Comparison of ENCODE assay signal across 10 cellular contexts in the genomic region with DNA sequence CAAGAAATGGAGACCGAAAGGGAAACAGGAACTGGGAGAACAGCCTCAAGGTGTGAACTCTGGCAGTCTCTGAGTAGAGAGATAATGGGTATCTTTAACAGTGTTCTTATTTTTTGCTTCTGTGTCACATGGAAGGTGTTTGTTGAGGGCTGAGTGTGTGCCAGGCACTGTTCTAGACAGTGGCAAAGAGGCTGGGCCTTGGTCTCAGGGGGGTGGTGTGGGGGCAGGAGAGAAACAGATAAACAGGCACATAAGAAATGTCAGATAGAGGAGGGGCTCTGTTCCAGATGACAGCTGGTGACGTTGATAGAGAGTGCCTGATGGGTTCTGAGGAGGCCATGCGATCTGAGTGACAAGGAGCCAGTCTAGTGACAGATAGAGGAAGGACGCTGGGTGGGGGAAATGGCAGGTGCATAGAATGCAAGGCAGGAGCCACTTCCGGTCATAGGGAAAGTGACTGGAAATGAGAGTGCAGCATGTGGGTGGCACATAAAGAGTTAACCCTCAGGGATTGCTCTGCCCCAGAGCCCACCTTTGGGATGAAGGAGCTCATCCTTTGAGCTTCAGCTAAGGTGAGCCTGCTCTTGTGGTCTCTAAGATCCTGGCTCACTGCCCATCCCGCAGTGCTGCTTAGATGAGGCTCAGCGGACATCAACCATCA. TPM values are rescaled to one million over a fixed set of nuclear protein-coding genes. Genes with fewer than 3 reads are reported as not detected.
A peak's percentile ranks its signal among the peaks of the same experiment; 100 is the strongest.
DNase-seq lines count a peak whose midpoint lies in the region; ATAC-seq, FAIRE-seq and TF ChIP-seq lines count a peak whose summit lies in the region.
"Had no signal": no experiment of that assay in that cellular context is flagged by ENCODE, and none has a peak within 500 bp of the region (broad histone marks: within the 10 kb centered on the region; RNA-seq: fewer than 3 reads in every experiment).

No MANE protein-coding gene starts in this region.

- ATAC-seq in HG02885 (IDR thresholded peaks at IDR 0.05; ENCODE audit: poor library complexity, unreplicated experiment): peak; percentile 72
- ATAC-seq in aorta (ENCODE audit: low FRiP score): no peak
- ATAC-seq: stimulated activated effector memory CD8-positive, alpha-beta T cell treated with anti-CD3 and anti-CD28 coated beads, Interleukin-12 subunit alpha, Interleukin-12 subunit beta, amount 100 ng/mL, for 72 hours had no signal

- DNase-seq in GM19239 (ENCODE audit: insufficient read length, low spot score) (peak; percentile 53), prostate gland (ENCODE audit: low spot score) (no peak), NCI-H345 (lab: John Stamatoyannopoulos, UW) (no peak), aorta (no peak), NCI-H748 treated with DMSO at 0.1 percent for 48 hours (lab: John Stamatoyannopoulos, UW) (no peak), NCI-H774 (lab: John Stamatoyannopoulos, UW) (no peak)

- H3K27me3 ChIP-seq in prostate gland (replicated peaks; ENCODE audit: insufficient read depth) (no peaks in the 10 kb centered on the region), aorta (ENCODE audit: control insufficient read depth in 1 of 2, insufficient read depth in 2 of 2, low read length in 1 of 2) (no peaks in the 10 kb centered on the region)

- peaks cover 31% of the 10 kb centered on the region for H3K4me1 ChIP-seq in prostate gland (replicated peaks)
- H3K4me1 ChIP-seq in aorta (ENCODE audit: control insufficient read depth in 1 of 2, insufficient read depth in 2 of 2, low read length in 2 of 2): peaks cover 2 to 3% of the 10 kb centered on the region in 2 donors

- WGBS in prostate gland: 70% methylated on average over 7 of the region's 7 CpGs
- WGBS in aorta, 2 donors: 73 to 74% methylated on average over 7 of the region's 7 CpGs

- H3K36me3 ChIP-seq in prostate gland (no peaks in the 10 kb centered on the region), aorta (ENCODE audit: control insufficient read depth in 1 of 2, insufficient read depth in 2 of 2, low read length in 1 of 2) (no peaks in the 10 kb centered on the region)

- FAIRE-seq in GM19239 (lab: Jason Lieb, UNC): peak; percentile 96
- FAIRE-seq: HepG2 had no signal

- H3K4me3 ChIP-seq in prostate gland: no peak overlapping the region
- no peak overlapping the region for H3K4me3 ChIP-seq in aorta (ENCODE audit: low read length in 2 of 2)

- H3K27ac ChIP-seq in angular gyrus (ENCODE audit: low read depth, low read length): peak overlapping the region; percentile 71
- peak overlapping the region; percentile 37 to 85 for H3K27ac ChIP-seq in prostate gland
- no peak overlapping the region for H3K27ac ChIP-seq in aorta (ENCODE audit: low read depth in 1 of 2, low read length in 2 of 2)

- TF ChIP-seq POLR2A in prostate gland (IDR thresholded peaks at IDR 0.05): no peak

- no peaks in the 10 kb centered on the region for H3K9me3 ChIP-seq in prostate gland
- H3K9me3 ChIP-seq in aorta (ENCODE audit: control insufficient read depth, low read length): no peaks in the 10 kb centered on the region

- intact Hi-C loops in prostate gland (cut with DNase I) (no loop called here), aorta (cut with DNase I) (no loop called here)

- no peak for TF ChIP-seq CTCF in prostate gland (IDR thresholded peaks at IDR 0.05)

RNA-seq across cellular contexts. Expression of a gene that starts 33.9 kb away (rescaled TPM):
- total RNA-seq in prostate gland (10 to 100 TPM; 28.8 to 67.7 TPM), aorta (10 to 100 TPM; 56.1 to 67.7 TPM)
- 10 to 100 TPM in 1 of 2 donors, 1 to 10 TPM in 1; 8.6 to 24.1 TPM for polyA plus RNA-seq in aorta

Comparison
In these comparisons a context has a peak if more than half of its experiments do, and no peak if none do; other contexts are left out.
1. H3K27ac ChIP-seq: peak in angular gyrus (single experiment) and prostate gland (2 of 2); none in aorta (0 of 2).